Comparison of ENCODE assay signal across 8 cellular contexts in the genomic region with DNA sequence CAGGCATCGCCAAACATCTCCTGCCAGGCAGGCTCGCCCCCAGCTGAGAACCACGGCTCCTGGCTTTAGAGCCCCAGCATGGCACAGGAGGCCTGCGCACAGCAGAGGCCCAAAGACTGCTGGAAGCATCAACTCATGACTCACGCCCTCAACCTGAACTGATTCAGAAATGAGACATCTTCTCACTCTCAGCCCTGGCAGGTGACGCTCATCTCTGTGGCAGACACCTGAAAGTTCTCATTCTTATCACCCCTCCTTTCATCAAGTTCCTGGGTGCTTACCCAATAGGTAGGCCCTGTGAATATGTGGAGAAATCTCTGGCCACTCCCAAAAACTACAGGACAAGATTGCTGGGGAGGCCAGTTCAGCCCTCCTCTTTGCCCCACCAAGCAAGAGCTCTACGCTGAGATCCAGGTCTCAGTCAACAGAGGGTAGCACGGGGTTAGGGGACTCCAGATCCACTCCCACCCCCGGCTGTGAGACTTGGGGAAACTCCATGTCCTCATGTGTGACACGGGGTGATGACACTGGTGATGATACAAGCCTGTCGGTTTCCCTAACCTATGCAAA. TPM values are rescaled to one million over a fixed set of nuclear protein-coding genes. Genes with fewer than 3 reads are reported as not detected.
DNase-seq lines count a peak whose midpoint lies in the region; ATAC-seq and TF ChIP-seq lines count a peak whose summit lies in the region.

No MANE protein-coding gene starts in this region.

- peak overlapping the region; percentile 99 for H3K27ac Mint-ChIP-seq in activated naive CD8-positive, alpha-beta T cell

- peak overlapping the region; percentile 73 for H3K4me2 ChIP-seq in HCT116 (ENCODE audit: low read length)

- BruUV-seq in HCT116 (replicated peaks; lab: Mats Ljungman, UMichigan) = no TSS peak

- H4K20me1 ChIP-seq in HCT116 (ENCODE audit: insufficient read depth) = no peaks in the 10 kb centered on the region

- ATAC-seq in HCT116 (peak; percentile 72), RWPE2 (ENCODE audit: low read depth) (peak; percentile 97)

- no peaks in the 10 kb centered on the region for H3K9me3 Mint-ChIP-seq in activated naive CD8-positive, alpha-beta T cell (ENCODE audit: low read depth)

- H3K4me1 Mint-ChIP-seq in activated naive CD8-positive, alpha-beta T cell (ENCODE audit: low read depth) = peaks cover 98% of the 10 kb centered on the region

- RAD21 ChIA-PET in HCT116 (lab: Charles Lee; ENCODE audit: low non-redundant PET in 1 of 2, low total read pairs in 2 of 2, uncharacterized antibody in 2 of 2, unreplicated experiment in 2 of 2) = no interaction called here

- no peak overlapping the region for H3K4me3 ChIP-seq in GM12865 (ENCODE audit: low read depth, low read length)
- no peak overlapping the region for H3K4me3 ChIP-seq in HCT116 (replicated peaks in 1 of 2; ENCODE audit: low read depth in 1 of 2, low read length in 2 of 2)
- H3K4me3 ChIP-seq in RWPE2 (ENCODE audit: severe bottlenecking) = no peak overlapping the region

- H3K9me2 ChIP-seq in HCT116 (ENCODE audit: insufficient read depth) = no peaks in the 10 kb centered on the region

- no peak for TF ChIP-seq POLR2A in HCT116 (IDR thresholded peaks at IDR 0.05; ENCODE audit: borderline replicate concordance, extremely low read depth, insufficient read depth, insufficient read length)

- TF ChIP-seq CTCF in GM12865 (IDR thresholded peaks at IDR 0.05; ENCODE audit: insufficient read depth, low read depth, low read length, missing control alignments) = no peak
- no peak for TF ChIP-seq CTCF in HCT116 (IDR thresholded peaks at IDR 0.05 in 2 of 3, conservative IDR thresholded peaks at IDR 0.05 in 1 of 3; ENCODE audit: borderline replicate concordance in 1 of 3, insufficient read depth in 1 of 3, low read depth in 2 of 3, low read length in 2 of 3)
- no peak for TF ChIP-seq CTCF in RWPE2 (IDR thresholded peaks at IDR 0.05; ENCODE audit: poor library complexity, severe bottlenecking)

- DNase-seq in GM12865 (ENCODE audit: low read depth) (peak; percentile 84), HCT116 (ENCODE audit: low read depth, low spot score) (peak; percentile 76), RWPE2 (ENCODE audit: low spot score) (peak; percentile 94), NCI-H1105 (lab: John Stamatoyannopoulos, UW) (no peak), DMS 273 treated with DMSO at 0.1 percent for 48 hours (lab: John Stamatoyannopoulos, UW) (no peak), epidermal melanocyte (ENCODE audit: insufficient read length, low spot score) (no peak)
- DNase-seq in stimulated activated CD4-positive, alpha-beta T cell treated with anti-CD3 and anti-CD28 coated beads, Interleukin-2, amount 100 ng/mL, for 4 hours (ENCODE audit: low read depth) = peak; percentile 73

- no peak overlapping the region for H2AFZ ChIP-seq in HCT116 (ENCODE audit: low read depth, low read length, poor library complexity, severe bottlenecking)

- H3K27me3 Mint-ChIP-seq in activated naive CD8-positive, alpha-beta T cell = no peaks in the 10 kb centered on the region

- H3K27ac ChIP-seq in HCT116 (ENCODE audit: low read depth, low read length) (peak overlapping the region; percentile 57), RWPE2 (ENCODE audit: poor library complexity, severe bottlenecking) (peak overlapping the region; percentile 46)

- H3K9me3 ChIP-seq in HCT116 (ENCODE audit: control insufficient read depth in 1 of 2, insufficient read depth in 1 of 2, low read depth in 1 of 2, low read length in 2 of 2) = no peaks in the 10 kb centered on the region
- H3K9me3 ChIP-seq in RWPE2 (ENCODE audit: severe bottlenecking) = no peaks in the 10 kb centered on the region

- CTCF ChIA-PET in HCT116 (lab: Charles Lee) = no interaction called here

- H3K9ac ChIP-seq in HCT116 (ENCODE audit: low read length) = peak overlapping the region; percentile 51

- H3K79me2 ChIP-seq in HCT116 (ENCODE audit: insufficient read depth, low read length) = no peaks in the 10 kb centered on the region

- H3K36me3 Mint-ChIP-seq in activated naive CD8-positive, alpha-beta T cell = peaks cover 15% of the 10 kb centered on the region

- H3K36me3 ChIP-seq in HCT116 (ENCODE audit: control insufficient read depth in 1 of 2, insufficient read depth in 2 of 2, low read length in 2 of 2) = no peaks in the 10 kb centered on the region
- H3K36me3 ChIP-seq in RWPE2 (ENCODE audit: low read depth) = no peaks in the 10 kb centered on the region

- no peak for TF ChIP-seq RAD21 in HCT116 (IDR thresholded peaks at IDR 0.05; ENCODE audit: low read depth)

- H3K4me1 ChIP-seq in HCT116 (ENCODE audit: control insufficient read depth in 1 of 2, insufficient read depth in 2 of 2, low read length in 2 of 2) (peaks cover 38 to 53% of the 10 kb centered on the region in 2 experiments), RWPE2 (ENCODE audit: insufficient read depth, poor library complexity, severe bottlenecking) (peaks cover 33% of the 10 kb centered on the region)

- intact Hi-C loops in HCT116 (cut with micrococcal nuclease) = loop anchor here (5.0 kb wide), 1 partner anchor 144 kb away; no protein-coding TSS in a partner anchor

- POLR2A ChIA-PET in HCT116 (lab: Charles Lee) = interaction anchor here (1.1 kb wide), 1 partner anchor 11 kb away, joined by 3 read pairs; a partner anchor contains a TSS

- H3K27me3 ChIP-seq in HCT116 (ENCODE audit: insufficient read depth, low read length) = no peaks in the 10 kb centered on the region
- no peaks in the 10 kb centered on the region for H3K27me3 ChIP-seq in RWPE2 (ENCODE audit: insufficient read depth, poor library complexity, severe bottlenecking)

- H3K4me3 Mint-ChIP-seq in activated naive CD8-positive, alpha-beta T cell = peak overlapping the region; percentile 91

TF ChIP-seq in HCT116, 20 proteins besides CTCF, POLR2A, EP300 and RAD21 (continues in another document):
- TF ChIP-seq, protein P1, sequence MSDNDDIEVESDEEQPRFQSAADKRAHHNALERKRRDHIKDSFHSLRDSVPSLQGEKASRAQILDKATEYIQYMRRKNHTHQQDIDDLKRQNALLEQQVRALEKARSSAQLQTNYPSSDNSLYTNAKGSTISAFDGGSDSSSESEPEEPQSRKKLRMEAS (IDR thresholded peaks at IDR 0.05) = peak; percentile 69; the same call in 1 of the 2 replicates
- TF ChIP-seq CBX3 (IDR thresholded peaks at IDR 0.05; ENCODE audit: low read depth) = peak; percentile 66; the same call in 1 of the 2 replicates
- TF ChIP-seq SIN3A (IDR thresholded peaks at IDR 0.05; ENCODE audit: low read depth) = no peak; the same call in 1 of the 2 replicates
- peak; percentile 80 for TF ChIP-seq JUND (IDR thresholded peaks at IDR 0.05)
- TF ChIP-seq, protein P2, sequence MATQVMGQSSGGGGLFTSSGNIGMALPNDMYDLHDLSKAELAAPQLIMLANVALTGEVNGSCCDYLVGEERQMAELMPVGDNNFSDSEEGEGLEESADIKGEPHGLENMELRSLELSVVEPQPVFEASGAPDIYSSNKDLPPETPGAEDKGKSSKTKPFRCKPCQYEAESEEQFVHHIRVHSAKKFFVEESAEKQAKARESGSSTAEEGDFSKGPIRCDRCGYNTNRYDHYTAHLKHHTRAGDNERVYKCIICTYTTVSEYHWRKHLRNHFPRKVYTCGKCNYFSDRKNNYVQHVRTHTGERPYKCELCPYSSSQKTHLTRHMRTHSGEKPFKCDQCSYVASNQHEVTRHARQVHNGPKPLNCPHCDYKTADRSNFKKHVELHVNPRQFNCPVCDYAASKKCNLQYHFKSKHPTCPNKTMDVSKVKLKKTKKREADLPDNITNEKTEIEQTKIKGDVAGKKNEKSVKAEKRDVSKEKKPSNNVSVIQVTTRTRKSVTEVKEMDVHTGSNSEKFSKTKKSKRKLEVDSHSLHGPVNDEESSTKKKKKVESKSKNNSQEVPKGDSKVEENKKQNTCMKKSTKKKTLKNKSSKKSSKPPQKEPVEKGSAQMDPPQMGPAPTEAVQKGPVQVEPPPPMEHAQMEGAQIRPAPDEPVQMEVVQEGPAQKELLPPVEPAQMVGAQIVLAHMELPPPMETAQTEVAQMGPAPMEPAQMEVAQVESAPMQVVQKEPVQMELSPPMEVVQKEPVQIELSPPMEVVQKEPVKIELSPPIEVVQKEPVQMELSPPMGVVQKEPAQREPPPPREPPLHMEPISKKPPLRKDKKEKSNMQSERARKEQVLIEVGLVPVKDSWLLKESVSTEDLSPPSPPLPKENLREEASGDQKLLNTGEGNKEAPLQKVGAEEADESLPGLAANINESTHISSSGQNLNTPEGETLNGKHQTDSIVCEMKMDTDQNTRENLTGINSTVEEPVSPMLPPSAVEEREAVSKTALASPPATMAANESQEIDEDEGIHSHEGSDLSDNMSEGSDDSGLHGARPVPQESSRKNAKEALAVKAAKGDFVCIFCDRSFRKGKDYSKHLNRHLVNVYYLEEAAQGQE (IDR thresholded peaks at IDR 0.05; ENCODE audit: low read depth) = no peak
- TF ChIP-seq ZFX (IDR thresholded peaks at IDR 0.05) = no peak
- TF ChIP-seq YY1 (IDR thresholded peaks at IDR 0.05; ENCODE audit: extremely low read depth, insufficient replicate concordance, low read depth, low read length) = peak; percentile 13
- TF ChIP-seq POLR2AphosphoS5 (IDR thresholded peaks at IDR 0.05; ENCODE audit: low read depth, low read length) = no peak
- no peak for TF ChIP-seq EZH2 (IDR thresholded peaks at IDR 0.05)
- no peak for TF ChIP-seq CEBPB (IDR thresholded peaks at IDR 0.05; ENCODE audit: low read depth)
- TF ChIP-seq, protein P3, sequence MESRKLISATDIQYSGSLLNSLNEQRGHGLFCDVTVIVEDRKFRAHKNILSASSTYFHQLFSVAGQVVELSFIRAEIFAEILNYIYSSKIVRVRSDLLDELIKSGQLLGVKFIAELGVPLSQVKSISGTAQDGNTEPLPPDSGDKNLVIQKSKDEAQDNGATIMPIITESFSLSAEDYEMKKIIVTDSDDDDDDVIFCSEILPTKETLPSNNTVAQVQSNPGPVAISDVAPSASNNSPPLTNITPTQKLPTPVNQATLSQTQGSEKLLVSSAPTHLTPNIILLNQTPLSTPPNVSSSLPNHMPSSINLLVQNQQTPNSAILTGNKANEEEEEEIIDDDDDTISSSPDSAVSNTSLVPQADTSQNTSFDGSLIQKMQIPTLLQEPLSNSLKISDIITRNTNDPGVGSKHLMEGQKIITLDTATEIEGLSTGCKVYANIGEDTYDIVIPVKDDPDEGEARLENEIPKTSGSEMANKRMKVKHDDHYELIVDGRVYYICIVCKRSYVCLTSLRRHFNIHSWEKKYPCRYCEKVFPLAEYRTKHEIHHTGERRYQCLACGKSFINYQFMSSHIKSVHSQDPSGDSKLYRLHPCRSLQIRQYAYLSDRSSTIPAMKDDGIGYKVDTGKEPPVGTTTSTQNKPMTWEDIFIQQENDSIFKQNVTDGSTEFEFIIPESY (IDR thresholded peaks at IDR 0.05; ENCODE audit: extremely low read depth, insufficient replicate concordance, low read length) = no peak
- TF ChIP-seq SP1 (IDR thresholded peaks at IDR 0.05; ENCODE audit: low read depth) = peak; percentile 59
- TF ChIP-seq SRF (IDR thresholded peaks at IDR 0.05; ENCODE audit: low read depth) = no peak; the same call in 1 of the 2 replicates
- TF ChIP-seq EZH2phosphoT487 (IDR thresholded peaks at IDR 0.05; ENCODE audit: borderline replicate concordance) = no peak
- TF ChIP-seq FOSL1 (IDR thresholded peaks at IDR 0.05; ENCODE audit: low read depth) = peak; percentile 81
- TF ChIP-seq ZNF274 (IDR thresholded peaks at IDR 0.05; ENCODE audit: low read depth, low read length) = no peak

RNA-seq across cellular contexts. Expression of a gene that starts 11.3 kb away (rescaled TPM):
- total RNA-seq in HCT116 (2021; ENCODE audit: unreplicated experiment) = 5.0 TPM
- 3.6 and 3.9 TPM in 2 replicates for polyA plus RNA-seq in HCT116 (2012)

Comparison
In these comparisons a context has a peak if more than half of its experiments do, and no peak if none do; other contexts are left out.
1. DNase-seq: peak in GM12865 (single experiment), HCT116 (single experiment), RWPE2 (single experiment) and stimulated activated CD4-positive, alpha-beta T cell treated with anti-CD3 and anti-CD28 coated beads, Interleukin-2, amount 100 ng/mL, for 4 hours (single experiment); none in NCI-H1105 (single experiment), DMS 273 treated with DMSO at 0.1 percent for 48 hours (single experiment) and epidermal melanocyte (single experiment).